8 cellular contexts compared by ENCODE assay signal in the genomic region with DNA sequence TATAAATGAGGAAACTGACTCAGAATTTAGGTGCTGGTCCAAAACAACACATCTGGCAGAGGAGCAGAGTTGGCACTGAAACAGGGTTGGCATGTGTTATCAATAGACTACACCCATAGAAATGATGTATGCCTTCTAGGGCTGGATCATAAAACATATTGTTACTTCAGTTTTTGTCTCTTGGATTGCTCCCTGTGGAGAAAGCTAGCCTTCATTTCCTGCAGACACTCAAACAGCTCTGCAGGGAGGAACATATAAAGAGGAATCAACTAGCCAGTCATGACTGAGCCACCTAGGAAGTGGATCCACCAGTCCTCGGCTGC. TPM values are rescaled to one million over a fixed set of nuclear protein-coding genes. Genes with fewer than 3 reads are reported as not detected.
DNase-seq lines count a peak whose midpoint lies in the region; ATAC-seq and TF ChIP-seq lines count a peak whose summit lies in the region.

No MANE protein-coding gene starts in this region.

- CTCF ChIA-PET in HEK293 (lab: Yijun Ruan, JAX), result no interaction called here
- CTCF ChIA-PET in activated CD4-positive, alpha-beta memory T cell treated with anti-CD3 and anti-CD28 coated beads, Interleukin-2, amount 10 ng/mL, durations not matched to agents 7 days and 5 days (lab: Charles Lee), result interaction anchor here (1.8 kb wide), 1 partner anchor 476 kb away, joined by 4 read pairs; the partner anchor contains the start of genes ASTE1 and NEK11

- 0 out of 2 replicates have a peak, but pooled peaks cover 2% of the 10 kb centered on the region for H3K4me1 ChIP-seq in HEK293 (ENCODE audit: control insufficient read depth, insufficient read depth, low read length)
- H3K4me1 ChIP-seq in right cardiac atrium (ENCODE audit: control insufficient read depth, insufficient read depth, low read length), result no peaks in the 10 kb centered on the region
- H3K4me1 ChIP-seq in stomach smooth muscle (ENCODE audit: control insufficient read depth, insufficient read depth, low read length), result peaks cover 6% of the 10 kb centered on the region

- H3K27me3 ChIP-seq in right cardiac atrium (ENCODE audit: control insufficient read depth, insufficient read depth) (no peaks in the 10 kb centered on the region), stomach smooth muscle (ENCODE audit: control insufficient read depth in 1 of 2, insufficient read depth in 2 of 2, low read length in 2 of 2) (no peaks in the 10 kb centered on the region)

- intact Hi-C loops in CD14-positive monocyte (cut with micrococcal nuclease) (no loop called here), right cardiac atrium (cut with DNase I) (loop anchor here in 1 of 4 donors (10.0 kb wide), 1 partner anchor 118 kb away; the partner anchor contains the start of gene NUDT16)

- no peaks in the 10 kb centered on the region for H3K27me3 Mint-ChIP-seq in CD14-positive monocyte (ENCODE audit: low read depth in 3 of 3)
- H3K27me3 Mint-ChIP-seq in activated CD4-positive, alpha-beta memory T cell treated with anti-CD3 and anti-CD28 coated beads, Interleukin-2, amount 10 ng/mL, durations not matched to agents 7 days and 5 days, result no peaks in the 10 kb centered on the region

- H3K36me3 Mint-ChIP-seq in CD14-positive monocyte, result peaks cover 19 to 24% of the 10 kb centered on the region in 2 donors
- H3K36me3 Mint-ChIP-seq in activated CD4-positive, alpha-beta memory T cell treated with anti-CD3 and anti-CD28 coated beads, Interleukin-2, amount 10 ng/mL, durations not matched to agents 7 days and 5 days (ENCODE audit: low read depth), result peaks cover 30% of the 10 kb centered on the region

- H3K4me1 Mint-ChIP-seq in CD14-positive monocyte, result peaks cover 45% of the 10 kb centered on the region
- H3K4me1 Mint-ChIP-seq in activated CD4-positive, alpha-beta memory T cell treated with anti-CD3 and anti-CD28 coated beads, Interleukin-2, amount 10 ng/mL, durations not matched to agents 7 days and 5 days, result peaks cover 44% of the 10 kb centered on the region

- peak overlapping the region; percentile 92 to 99 for H3K9ac ChIP-seq in stomach smooth muscle (ENCODE audit: low read length in 2 of 2)

- peaks cover 0 to 6% (median 0%) of the 10 kb centered on the region in 7 donors for H3K9me3 Mint-ChIP-seq in CD14-positive monocyte
- no peaks in the 10 kb centered on the region for H3K9me3 Mint-ChIP-seq in activated CD4-positive, alpha-beta memory T cell treated with anti-CD3 and anti-CD28 coated beads, Interleukin-2, amount 10 ng/mL, durations not matched to agents 7 days and 5 days

- peak overlapping the region; percentile 100 for H3K4me3 ChIP-seq in HEK293 (ENCODE audit: low read depth, low read length)
- H3K4me3 ChIP-seq in right cardiac atrium (ENCODE audit: low read length), result peak overlapping the region; percentile 66
- peak overlapping the region; percentile 95 to 97 for H3K4me3 ChIP-seq in stomach smooth muscle (ENCODE audit: low read length in 2 of 2)

- H3K27ac ChIP-seq in HEK293 (ENCODE audit: extremely low read depth, low read depth, low read length), result no peak overlapping the region
- H3K27ac ChIP-seq in right cardiac atrium (ENCODE audit: low read length), result no peak overlapping the region
- peak overlapping the region; percentile 46 for H3K27ac ChIP-seq in stomach smooth muscle (ENCODE audit: low read length)

- POLR2A ChIA-PET in HEK293 (lab: Yijun Ruan, JAX), result no interaction called here
- POLR2A ChIA-PET in activated CD4-positive, alpha-beta memory T cell treated with anti-CD3 and anti-CD28 coated beads, Interleukin-2, amount 10 ng/mL, durations not matched to agents 7 days and 5 days (lab: Charles Lee), result interaction anchor here (0.6 to 1.0 kb wide), 2 partner anchors 13 to 477 kb away, joined by 3 to 6 read pairs; partner anchors contain the start of genes ASTE1 and NEK11

- no peak for DNase-seq in CD14-positive monocyte (ENCODE audit: low spot score)
- DNase-seq in activated CD4-positive, alpha-beta memory T cell treated with anti-CD3 and anti-CD28 coated beads, Interleukin-2, amount 10 ng/mL, durations not matched to agents 7 days and 5 days, result no peak
- DNase-seq in right cardiac atrium, result peak in 1 of 3 donors; percentile 12
- no peak for DNase-seq in GM10266 (ENCODE audit: extremely low spot score)
- no peak for DNase-seq in SW480 (ENCODE audit: low spot score)
- DNase-seq in NCI-H526 (lab: John Stamatoyannopoulos, UW), result no peak

- H3K9me3 ChIP-seq in HEK293 (ENCODE audit: control insufficient read depth, insufficient read depth, low read depth, low read length), result no peaks in the 10 kb centered on the region
- H3K9me3 ChIP-seq in right cardiac atrium (ENCODE audit: control insufficient read depth, low read length), result no peaks in the 10 kb centered on the region
- no peaks in the 10 kb centered on the region for H3K9me3 ChIP-seq in stomach smooth muscle (ENCODE audit: control insufficient read depth in 2 of 2, low read length in 2 of 2)

- peak overlapping the region; percentile 89 to 96 (median 92) for H3K27ac Mint-ChIP-seq in CD14-positive monocyte
- no peak overlapping the region for H3K27ac Mint-ChIP-seq in activated CD4-positive, alpha-beta memory T cell treated with anti-CD3 and anti-CD28 coated beads, Interleukin-2, amount 10 ng/mL, durations not matched to agents 7 days and 5 days

- WGBS in right cardiac atrium, result 67% methylated on average over 1 of the region's 1 CpG

- ATAC-seq in right cardiac atrium, result peak in 1 of 2 donors; percentile 11

- TF ChIP-seq CTCF in CD14-positive monocyte (IDR thresholded peaks at IDR 0.05), result no peak
- TF ChIP-seq CTCF in HEK293 (tag by site-specific recombination; IDR thresholded peaks at IDR 0.05), result no peak
- TF ChIP-seq CTCF in GM10266 (IDR thresholded peaks at IDR 0.05; ENCODE audit: control insufficient read depth, insufficient read depth, low read depth, missing control alignments), result no peak

- H3K36me3 ChIP-seq in HEK293 (ENCODE audit: control insufficient read depth in 2 of 2, insufficient read depth in 1 of 2, low read length in 2 of 2) (peaks cover 17 to 30% of the 10 kb centered on the region in 2 experiments), stomach smooth muscle (ENCODE audit: control insufficient read depth in 2 of 2, insufficient read depth in 2 of 2, low read length in 2 of 2) (peaks cover 0 to 14% of the 10 kb centered on the region in 2 donors)

- H3K4me3 Mint-ChIP-seq in CD14-positive monocyte, result peak overlapping the region; percentile 46 to 96
- peak overlapping the region; percentile 97 for H3K4me3 Mint-ChIP-seq in activated CD4-positive, alpha-beta memory T cell treated with anti-CD3 and anti-CD28 coated beads, Interleukin-2, amount 10 ng/mL, durations not matched to agents 7 days and 5 days

TF ChIP-seq in HEK293, 187 proteins besides CTCF, POLR2A, EP300 and RAD21:
- no peak for TF ChIP-seq ZNF140 (tag by site-specific recombination; IDR thresholded peaks at IDR 0.05)
- TF ChIP-seq ZNF514 (tag by site-specific recombination; IDR thresholded peaks at IDR 0.05), result no peak

RNA-seq across cellular contexts. Expression of gene MRPL3, which starts 0.5 kb away (rescaled TPM):
- polyA plus RNA-seq in CD14-positive monocyte (10 to 100 TPM; 62.9 to 66.3 TPM), right cardiac atrium (60.3 TPM)
- 10 to 100 TPM; 61.4 to 63.5 TPM for total RNA-seq in activated CD4-positive, alpha-beta memory T cell treated with anti-CD3 and anti-CD28 coated beads, Interleukin-2, amount 10 ng/mL, durations not matched to agents 7 days and 5 days
- 10 to 100 TPM; 46.9 to 52.1 (median 48.3) TPM for total RNA-seq in right cardiac atrium
